In the genomic region with DNA sequence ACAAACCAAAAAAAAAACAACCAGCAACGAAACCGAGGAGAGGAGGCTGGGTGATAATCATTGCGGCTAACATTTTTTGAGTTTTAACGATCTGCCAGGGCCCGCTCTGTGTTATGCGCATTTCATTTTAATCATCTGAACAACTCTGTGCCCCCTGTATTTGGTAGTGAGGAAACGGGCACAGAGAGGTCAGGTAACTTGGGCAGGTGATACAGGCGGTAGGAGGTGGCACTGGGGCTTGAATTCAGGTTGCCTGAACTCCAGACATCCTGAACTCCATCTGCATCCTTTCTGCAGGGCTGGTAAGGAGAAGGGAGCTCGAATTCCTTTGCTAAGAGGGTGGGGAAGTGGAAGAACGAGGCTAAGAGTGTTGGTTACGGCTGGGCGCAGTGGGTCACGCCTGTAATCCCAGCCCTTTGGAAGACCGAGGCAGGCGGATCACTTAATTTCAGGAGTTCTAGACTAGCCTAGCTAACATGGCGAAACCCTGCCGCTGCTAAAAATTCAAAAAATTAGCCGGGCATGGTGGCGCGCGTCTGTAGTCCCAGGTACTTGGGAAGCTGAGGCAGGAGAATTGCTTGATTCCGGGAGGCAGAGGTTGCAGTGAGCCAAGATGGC, we compare ENCODE assay signal across 8 cellular contexts. TPM values are rescaled to one million over a fixed set of nuclear protein-coding genes. Genes with fewer than 3 reads are reported as not detected.
DNase-seq lines count a peak whose midpoint lies in the region; TF ChIP-seq lines count a peak whose summit lies in the region.

No MANE protein-coding gene starts in this region.

- CTCF ChIA-PET in RWPE1 (lab: Yijun Ruan, JAX), result interaction anchor here (0.7 kb wide), 1 partner anchor 52 kb away, joined by 3 read pairs; no protein-coding TSS in a partner anchor

- peak overlapping the region; percentile 75 for H3K27ac ChIP-seq in RWPE1

- peak overlapping the region; percentile 77 for H3K4me3 ChIP-seq in fibroblast of villous mesenchyme (ENCODE audit: low read depth, low read length)
- peak overlapping the region; percentile 81 for H3K4me3 ChIP-seq in skeletal muscle cell (ENCODE audit: low read depth, low read length)

- TF ChIP-seq CTCF in RWPE1 (conservative IDR thresholded peaks at IDR 0.05; ENCODE audit: low read depth) (no peak), fibroblast of villous mesenchyme (IDR thresholded peaks at IDR 0.05; ENCODE audit: insufficient read depth, low read depth, low read length) (no peak)

- POLR2A ChIA-PET in RWPE1 (lab: Yijun Ruan, JAX; ENCODE audit: low non-redundant PET), result interaction anchor here (0.7 kb wide), 1 partner anchor 645 kb away, joined by 4 read pairs; no protein-coding TSS in a partner anchor

- peak; percentile 3 for DNase-seq in NCI-H1092 treated with DMSO at 0.1 percent for 48 hours (lab: John Stamatoyannopoulos, UW)
- no peak for DNase-seq in NCI-H1092 (lab: John Stamatoyannopoulos, UW)
- no peak for DNase-seq in RWPE1 (ENCODE audit: low spot score)
- DNase-seq in fibroblast of villous mesenchyme (ENCODE audit: low read depth), result no peak
- no peak for DNase-seq in skeletal muscle cell (ENCODE audit: low read depth)
- no peak for DNase-seq in NCI-H82 (lab: John Stamatoyannopoulos, UW)
- no peak for DNase-seq in 8988T
- DNase-seq in amniotic stem cell (lab: John Stamatoyannopoulos, UW), result no peak

RNA-seq across cellular contexts. Expression of gene CLUAP1, which starts 1.1 kb away (rescaled TPM):
- total RNA-seq in fibroblast of villous mesenchyme, result 14.5 and 22.0 TPM in 2 replicates

RNA-seq across cellular contexts. Expression of gene C16orf90, which starts 6.6 kb away (rescaled TPM):
- not detected in 2 replicates for total RNA-seq in fibroblast of villous mesenchyme

RNA-seq across cellular contexts. Expression of gene NAA60, which starts 58.4 kb away (rescaled TPM):
- total RNA-seq in fibroblast of villous mesenchyme, result 10.0 and 16.8 TPM in 2 replicates

RNA-seq across cellular contexts. Expression of gene ZNF597, which starts 58.6 kb away (rescaled TPM):
- 3.2 and 5.2 TPM in 2 replicates for total RNA-seq in fibroblast of villous mesenchyme
